2 cellular contexts compared by ENCODE assay signal in the genomic region with DNA sequence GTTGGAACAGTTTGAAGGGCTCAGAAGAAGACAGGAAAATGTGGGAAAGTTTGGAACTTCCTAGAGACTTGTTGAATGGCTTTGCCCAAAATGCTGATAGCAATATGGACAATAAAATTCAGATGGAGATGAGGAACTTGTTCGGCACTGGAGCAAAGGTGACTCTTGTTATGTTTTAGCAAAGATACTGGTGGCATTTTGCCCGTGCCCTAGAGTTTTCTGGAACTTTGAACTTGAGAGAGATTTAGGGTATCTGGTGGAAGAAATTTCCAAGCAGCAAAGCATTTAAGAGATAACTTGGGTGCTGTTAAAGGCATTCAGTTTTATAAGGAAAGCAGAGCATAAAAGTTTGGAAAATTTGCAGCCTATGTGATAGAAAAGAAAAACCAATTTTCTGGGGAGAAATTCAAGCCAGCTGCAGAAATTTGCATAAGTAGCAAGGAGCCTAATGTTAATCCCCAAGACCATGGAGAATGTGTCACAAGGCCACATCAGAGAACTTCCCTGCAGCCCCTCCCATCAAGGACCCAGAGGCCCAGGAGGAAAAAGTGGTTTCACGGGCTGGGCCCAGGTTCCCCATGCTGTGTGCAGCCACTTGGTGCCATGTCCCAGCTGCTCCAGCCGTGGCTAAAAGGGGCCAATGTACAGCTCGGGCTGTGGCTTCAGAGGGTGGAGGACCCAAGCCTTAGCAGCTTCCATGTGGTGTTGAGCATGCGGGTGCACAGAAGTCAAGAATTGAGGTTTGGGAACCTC.
TF ChIP-seq lines count a peak whose summit lies in the region.

No MANE protein-coding gene starts in this region.

TF ChIP-seq in HEK293, 187 proteins besides CTCF, POLR2A, EP300 and RAD21:
- TF ChIP-seq ZNF585B (tag by site-specific recombination; IDR thresholded peaks at IDR 0.05): peak; percentile 74

TF ChIP-seq in HepG2, 621 proteins besides CTCF, POLR2A, EP300 and RAD21:
- TF ChIP-seq, protein P1, sequence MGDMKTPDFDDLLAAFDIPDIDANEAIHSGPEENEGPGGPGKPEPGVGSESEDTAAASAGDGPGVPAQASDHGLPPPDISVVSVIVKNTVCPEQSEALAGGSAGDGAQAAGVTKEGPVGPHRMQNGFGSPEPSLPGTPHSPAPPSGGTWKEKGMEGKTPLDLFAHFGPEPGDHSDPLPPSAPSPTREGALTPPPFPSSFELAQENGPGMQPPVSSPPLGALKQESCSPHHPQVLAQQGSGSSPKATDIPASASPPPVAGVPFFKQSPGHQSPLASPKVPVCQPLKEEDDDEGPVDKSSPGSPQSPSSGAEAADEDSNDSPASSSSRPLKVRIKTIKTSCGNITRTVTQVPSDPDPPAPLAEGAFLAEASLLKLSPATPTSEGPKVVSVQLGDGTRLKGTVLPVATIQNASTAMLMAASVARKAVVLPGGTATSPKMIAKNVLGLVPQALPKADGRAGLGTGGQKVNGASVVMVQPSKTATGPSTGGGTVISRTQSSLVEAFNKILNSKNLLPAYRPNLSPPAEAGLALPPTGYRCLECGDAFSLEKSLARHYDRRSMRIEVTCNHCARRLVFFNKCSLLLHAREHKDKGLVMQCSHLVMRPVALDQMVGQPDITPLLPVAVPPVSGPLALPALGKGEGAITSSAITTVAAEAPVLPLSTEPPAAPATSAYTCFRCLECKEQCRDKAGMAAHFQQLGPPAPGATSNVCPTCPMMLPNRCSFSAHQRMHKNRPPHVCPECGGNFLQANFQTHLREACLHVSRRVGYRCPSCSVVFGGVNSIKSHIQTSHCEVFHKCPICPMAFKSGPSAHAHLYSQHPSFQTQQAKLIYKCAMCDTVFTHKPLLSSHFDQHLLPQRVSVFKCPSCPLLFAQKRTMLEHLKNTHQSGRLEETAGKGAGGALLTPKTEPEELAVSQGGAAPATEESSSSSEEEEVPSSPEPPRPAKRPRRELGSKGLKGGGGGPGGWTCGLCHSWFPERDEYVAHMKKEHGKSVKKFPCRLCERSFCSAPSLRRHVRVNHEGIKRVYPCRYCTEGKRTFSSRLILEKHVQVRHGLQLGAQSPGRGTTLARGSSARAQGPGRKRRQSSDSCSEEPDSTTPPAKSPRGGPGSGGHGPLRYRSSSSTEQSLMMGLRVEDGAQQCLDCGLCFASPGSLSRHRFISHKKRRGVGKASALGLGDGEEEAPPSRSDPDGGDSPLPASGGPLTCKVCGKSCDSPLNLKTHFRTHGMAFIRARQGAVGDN (CRISPR knock-in tag; IDR thresholded peaks at IDR 0.05): 0 out of 2 replicates have a peak, but pooled peaks have one; percentile 8
- 0 out of 2 replicates have a peak, but pooled peaks have one; percentile 24 for TF ChIP-seq ZNF598 (CRISPR knock-in tag; IDR thresholded peaks at IDR 0.05; ENCODE audit: borderline replicate concordance)
